In genomic region chr3:71721002-71721401, GRCh38 we compare ENCODE assay signal across 24 cellular contexts. TPM values are rescaled to one million over a fixed set of nuclear protein-coding genes. Genes with fewer than 3 reads are reported as not detected.
DNase-seq lines count a peak whose midpoint lies in the region; ATAC-seq and TF ChIP-seq lines count a peak whose summit lies in the region.
"Had no signal": no experiment of that assay in that cellular context is flagged by ENCODE, and none has a peak within 500 bp of the region (broad histone marks: within the 10 kb centered on the region; RNA-seq: fewer than 3 reads in every experiment).

No MANE protein-coding gene starts in this region.

- in situ Hi-C loops in GM13976 (cut with MboI; ENCODE audit: low sequenced_read_pairs, unreplicated experiment): loop anchor here (25.0 kb wide), 1 partner anchor 1366 kb away; no protein-coding TSS in a partner anchor

- DNase-seq in activated effector memory CD4-positive, alpha-beta T cell treated with anti-CD3 and anti-CD28 coated beads, Interleukin-2, amount 50 U/mL, for 16 hours: peak; percentile 53
- DNase-seq in activated effector memory CD4-positive, alpha-beta T cell treated with Interleukin-2 at 50 U/mL for 16 hours: no peak
- no peak for DNase-seq in T-helper 17 cell
- no peak for DNase-seq in activated naive CD8-positive, alpha-beta T cell treated with anti-CD3 and anti-CD28 coated beads, Interleukin-2, amount 50 U/mL, for 24 hours
- no peak for DNase-seq in GM13976 (ENCODE audit: low spot score)
- DNase-seq: activated gamma-delta T cell treated with Interleukin-2 at 50 U/mL for 16 hours; C1 segment of cervical spinal cord; DMS 273 treated with DMSO at 0.1 percent for 48 hours; dorsolateral prefrontal cortex; glutamatergic neuron; NCI-H2029 treated with DMSO at 0.1 percent for 48 hours; NCI-H226; sigmoid colon; stimulated activated CD4-positive, alpha-beta T cell treated with anti-CD3 and anti-CD28 coated beads, Interleukin-15, amount 100 ng/mL, for 24 hours; stomach; T-helper 9 cell; tibial artery; WERI-Rb-1 had no signal

- H3K9me3 Mint-ChIP-seq in activated naive CD8-positive, alpha-beta T cell treated with anti-CD3 and anti-CD28 coated beads, Interleukin-2, amount 50 U/mL, for 24 hours: no peaks in the 10 kb centered on the region

- peak overlapping the region; percentile 93 for H3K27ac ChIP-seq in neutrophil
- H3K27ac ChIP-seq: dorsolateral prefrontal cortex, prostate gland, sigmoid colon, stomach, tibial artery, WERI-Rb-1 had no signal

- no peaks in the 10 kb centered on the region for H3K27me3 ChIP-seq in neutrophil
- H3K27me3 ChIP-seq: dorsolateral prefrontal cortex, sigmoid colon, stomach, tibial artery had no signal

- H3K4me1 ChIP-seq in neutrophil (ENCODE audit: control insufficient read depth in 1 of 2, insufficient read depth in 1 of 2, low read depth in 1 of 2, low read length in 1 of 2): peaks cover 78 to 81% of the 10 kb centered on the region in 2 experiments
- H3K4me1 ChIP-seq: prostate gland had no signal

- peak overlapping the region; percentile 96 for H3K27ac Mint-ChIP-seq in T-helper 17 cell
- H3K27ac Mint-ChIP-seq in activated naive CD8-positive, alpha-beta T cell treated with anti-CD3 and anti-CD28 coated beads, Interleukin-2, amount 50 U/mL, for 24 hours: peak overlapping the region; percentile 87

- H3K9me3 ChIP-seq in T-helper 17 cell (ENCODE audit: control insufficient read depth, low read length, poor library complexity, severe bottlenecking): no peaks in the 10 kb centered on the region
- H3K9me3 ChIP-seq in neutrophil: no peaks in the 10 kb centered on the region
- H3K9me3 ChIP-seq: prostate gland, sigmoid colon, stomach, tibial artery had no signal

- H3K4me1 Mint-ChIP-seq in T-helper 17 cell: peaks cover 74% of the 10 kb centered on the region
- peaks cover 75% of the 10 kb centered on the region for H3K4me1 Mint-ChIP-seq in activated naive CD8-positive, alpha-beta T cell treated with anti-CD3 and anti-CD28 coated beads, Interleukin-2, amount 50 U/mL, for 24 hours

- TF ChIP-seq CTCF in neutrophil (IDR thresholded peaks at IDR 0.05) (no peak), GM13976 (IDR thresholded peaks at IDR 0.05; ENCODE audit: borderline replicate concordance, control extremely low read depth, extremely low read depth, insufficient read depth, missing control alignments) (no peak)

- peak overlapping the region in 1 of 2 experiments; percentile 79 for H3K4me3 ChIP-seq in neutrophil (ENCODE audit: low read depth in 1 of 2, low read length in 1 of 2)
- H3K4me3 ChIP-seq: dorsolateral prefrontal cortex, lung, prostate gland, sigmoid colon, stomach, tibial artery had no signal

- ATAC-seq in T-helper 17 cell: no peak
- no peak for ATAC-seq in activated naive CD8-positive, alpha-beta T cell treated with anti-CD3 and anti-CD28 coated beads, Interleukin-2, amount 50 U/mL, for 24 hours
- no peak for ATAC-seq in GM21619 (IDR thresholded peaks at IDR 0.05; ENCODE audit: unreplicated experiment)

- no peaks in the 10 kb centered on the region for H3K27me3 Mint-ChIP-seq in T-helper 17 cell
- no peaks in the 10 kb centered on the region for H3K27me3 Mint-ChIP-seq in activated naive CD8-positive, alpha-beta T cell treated with anti-CD3 and anti-CD28 coated beads, Interleukin-2, amount 50 U/mL, for 24 hours

- H3K4me3 Mint-ChIP-seq in T-helper 17 cell: peak overlapping the region; percentile 89
- peak overlapping the region; percentile 57 for H3K4me3 Mint-ChIP-seq in activated naive CD8-positive, alpha-beta T cell treated with anti-CD3 and anti-CD28 coated beads, Interleukin-2, amount 50 U/mL, for 24 hours

- peaks cover 9% of the 10 kb centered on the region for H3K36me3 Mint-ChIP-seq in T-helper 17 cell (ENCODE audit: low read depth)
- no peaks in the 10 kb centered on the region for H3K36me3 Mint-ChIP-seq in activated naive CD8-positive, alpha-beta T cell treated with anti-CD3 and anti-CD28 coated beads, Interleukin-2, amount 50 U/mL, for 24 hours (ENCODE audit: low read depth)

- peaks cover 37% of the 10 kb centered on the region for H3K36me3 ChIP-seq in neutrophil
- H3K36me3 ChIP-seq: prostate gland, sigmoid colon, stomach, tibial artery, WERI-Rb-1 had no signal

RNA-seq across cellular contexts. Expression of gene EIF4E3, which starts 4.2 kb away (rescaled TPM):
- total RNA-seq in T-helper 17 cell: 10 to 100 TPM; 41.4 to 63.7 TPM

RNA-seq across cellular contexts. Expression of gene GPR27, which starts 32.7 kb away (rescaled TPM):
- 1 to 10 TPM; 1.0 TPM for total RNA-seq in T-helper 17 cell
- total RNA-seq: M059J, RPMI7951 had no signal
